18 cellular contexts compared by ENCODE assay signal in genomic region chr2:190585000-190585678, GRCh38. TPM values are rescaled to one million over a fixed set of nuclear protein-coding genes. Genes with fewer than 3 reads are reported as not detected.
DNase-seq lines count a peak whose midpoint lies in the region; ATAC-seq, FAIRE-seq and TF ChIP-seq lines count a peak whose summit lies in the region.
"Had no signal": no experiment of that assay in that cellular context is flagged by ENCODE, and none has a peak within 500 bp of the region (broad histone marks: within the 10 kb centered on the region; RNA-seq: fewer than 3 reads in every experiment).

No MANE protein-coding gene starts in this region.

- TF ChIP-seq CTCF in OCI-LY3 (IDR thresholded peaks at IDR 0.05; ENCODE audit: low read depth, low read length), result peak; percentile 29; the same call in 1 of the 2 replicates
- TF ChIP-seq CTCF in bronchial epithelial cell (IDR thresholded peaks at IDR 0.05; ENCODE audit: insufficient read depth, low read length, severe bottlenecking), result no peak
- TF ChIP-seq CTCF in keratinocyte (optimal IDR thresholded peaks at IDR 0.05 in 1 of 3, IDR thresholded peaks at IDR 0.05 in 1 of 3, conservative IDR thresholded peaks at IDR 0.05 in 1 of 3; ENCODE audit: extremely low read depth in 1 of 3, insufficient read depth in 2 of 3, low read length in 3 of 3), result peak in 2 of 3 experiments; percentile 9 to 49

- H3K79me2 ChIP-seq in OCI-LY3 (ENCODE audit: low read length), result no peaks in the 10 kb centered on the region
- no peaks in the 10 kb centered on the region for H3K79me2 ChIP-seq in keratinocyte (ENCODE audit: control insufficient read depth, insufficient read depth, low read length)

- H3K9me3 ChIP-seq in OCI-LY3 (ENCODE audit: insufficient read depth, low read length) (no peaks in the 10 kb centered on the region), keratinocyte (ENCODE audit: control insufficient read depth, low read depth, low read length) (no peaks in the 10 kb centered on the region)
- H3K9me3 ChIP-seq: BLaER1 had no signal

- H3K36me3 ChIP-seq in OCI-LY3 (replicated peaks; ENCODE audit: low read depth, low read length), result peaks cover 4% of the 10 kb centered on the region
- H3K36me3 ChIP-seq in bronchial epithelial cell (ENCODE audit: control insufficient read depth, insufficient read depth, low read length), result no peaks in the 10 kb centered on the region
- H3K36me3 ChIP-seq in keratinocyte (ENCODE audit: control insufficient read depth in 2 of 2, extremely low read depth in 1 of 2, insufficient read depth in 2 of 2, low read length in 2 of 2), result no peaks in the 10 kb centered on the region
- H3K36me3 ChIP-seq: BLaER1 had no signal

- DNase-seq in EH (ENCODE audit: low read depth), result peak; percentile 36
- DNase-seq in bronchial epithelial cell (ENCODE audit: low read depth), result no peak
- DNase-seq in keratinocyte (ENCODE audit: low read depth, low spot score), result no peak
- no peak for DNase-seq in HuH-7 (ENCODE audit: low spot score)
- no peak for DNase-seq in COLO829 (ENCODE audit: low spot score)
- DNase-seq: ACHN; CD8-positive, alpha-beta memory T cell; DMS 273 treated with DMSO at 0.1 percent for 48 hours; EL; NCI-H187 treated with DMSO at 0.1 percent for 48 hours; NCI-H2171; NCI-H510A treated with DMSO at 0.1 percent for 48 hours; RPMI8226 had no signal

- H3K27me3 ChIP-seq in OCI-LY3 (ENCODE audit: low read depth, low read length) (no peaks in the 10 kb centered on the region), bronchial epithelial cell (ENCODE audit: control insufficient read depth, insufficient read depth, low read length) (no peaks in the 10 kb centered on the region), keratinocyte (ENCODE audit: control insufficient read depth, extremely low read depth, insufficient read depth, low read length) (no peaks in the 10 kb centered on the region)
- H3K27me3 ChIP-seq: BLaER1 had no signal

- dilution Hi-C loops in keratinocyte (cut with MboI; ENCODE audit: extremely low pct_ligation_motif_present, low sequenced_read_pairs), result no loop called here

- peaks cover 45% of the 10 kb centered on the region for H3K4me1 ChIP-seq in OCI-LY3 (ENCODE audit: low read length)
- H3K4me1 ChIP-seq in keratinocyte (ENCODE audit: control insufficient read depth, extremely low read depth, insufficient read depth, low read length), result peaks cover 6% of the 10 kb centered on the region

- H3K4me2 ChIP-seq in OCI-LY3 (ENCODE audit: low read length), result no peak overlapping the region
- H3K4me2 ChIP-seq in keratinocyte (ENCODE audit: control insufficient read depth, extremely low read depth, insufficient read depth, low read depth, low read length), result no peak overlapping the region
- H3K4me2 ChIP-seq: BLaER1 had no signal

- no peaks in the 10 kb centered on the region for H4K20me1 ChIP-seq in OCI-LY3 (ENCODE audit: insufficient read depth, low read length)
- no peaks in the 10 kb centered on the region for H4K20me1 ChIP-seq in keratinocyte (ENCODE audit: control insufficient read depth, extremely low read depth, insufficient read depth, low read length)
- H4K20me1 ChIP-seq: BLaER1 had no signal

- H3K4me3 ChIP-seq in OCI-LY3 (ENCODE audit: low read length), result no peak overlapping the region
- no peak overlapping the region for H3K4me3 ChIP-seq in bronchial epithelial cell (ENCODE audit: low read depth, low read length)
- no peak overlapping the region for H3K4me3 ChIP-seq in keratinocyte (ENCODE audit: control insufficient read depth in 2 of 3, extremely low read depth in 1 of 3, insufficient read depth in 2 of 3, low read depth in 1 of 3, low read length in 3 of 3)
- H3K4me3 ChIP-seq: BLaER1 had no signal

- H3K27ac ChIP-seq in OCI-LY3 (ENCODE audit: low read length) (no peak overlapping the region), keratinocyte (ENCODE audit: control insufficient read depth, insufficient read depth, low read length) (no peak overlapping the region)
- H3K27ac ChIP-seq: BLaER1 had no signal

- H3K9ac ChIP-seq in OCI-LY3 (ENCODE audit: low read length), result no peak overlapping the region
- no peak overlapping the region for H3K9ac ChIP-seq in keratinocyte (ENCODE audit: control insufficient read depth, extremely low read depth, insufficient read depth, low read length)
- H3K9ac ChIP-seq: BLaER1 had no signal

- no peak for ATAC-seq in GM21723 (IDR thresholded peaks at IDR 0.05; ENCODE audit: unreplicated experiment)
- ATAC-seq: HepG2 had no signal

- H2AFZ ChIP-seq in OCI-LY3 (ENCODE audit: low read depth, low read length), result no peak overlapping the region
- H2AFZ ChIP-seq in keratinocyte (ENCODE audit: control insufficient read depth, low read length), result no peak overlapping the region

- FAIRE-seq in bronchial epithelial cell (lab: Jason Lieb, UNC) (peak; percentile 18), keratinocyte (lab: Jason Lieb, UNC) (no peak)
- FAIRE-seq: H54, HepG2 had no signal

- H3K9me1 ChIP-seq in keratinocyte (ENCODE audit: control insufficient read depth, extremely low read depth, insufficient read depth, low read length), result no peaks in the 10 kb centered on the region

RNA-seq across cellular contexts. Expression of gene NEMP2, which starts 50.6 kb away (rescaled TPM):
- 1.8 and 1.9 TPM in 2 replicates for total RNA-seq in bronchial epithelial cell
- 1.1 to 2.1 TPM (median 1.9 TPM) in 3 replicates for polyA plus RNA-seq in keratinocyte
- polyA plus RNA-seq in keratinocyte (2011; ENCODE audit: low read depth), result 1.2 TPM
- polyA plus RNA-seq in keratinocyte (2011; cell fraction: cytosol; rRNA removed), result 0.62 and 0.91 TPM in 2 replicates
- 1.3 and 1.7 TPM in 2 replicates for polyA plus RNA-seq in keratinocyte (2011; cell fraction: nucleus; rRNA removed)
- polyA plus RNA-seq in keratinocyte (2012; ENCODE audit: low replicate concordance), result 0.61 and 1.7 TPM in 2 replicates
- 0.49 to 5.1 TPM (median 1.8 TPM) in 3 replicates for polyA minus RNA-seq in keratinocyte
- 1.3 TPM for polyA minus RNA-seq in keratinocyte (2011; cell fraction: cytosol; rRNA and poly(A)+ RNA removed)
- 1.1 and 2.9 TPM in 2 replicates for polyA minus RNA-seq in keratinocyte (2011; cell fraction: nucleus; rRNA and poly(A)+ RNA removed)
